In the genomic region with DNA sequence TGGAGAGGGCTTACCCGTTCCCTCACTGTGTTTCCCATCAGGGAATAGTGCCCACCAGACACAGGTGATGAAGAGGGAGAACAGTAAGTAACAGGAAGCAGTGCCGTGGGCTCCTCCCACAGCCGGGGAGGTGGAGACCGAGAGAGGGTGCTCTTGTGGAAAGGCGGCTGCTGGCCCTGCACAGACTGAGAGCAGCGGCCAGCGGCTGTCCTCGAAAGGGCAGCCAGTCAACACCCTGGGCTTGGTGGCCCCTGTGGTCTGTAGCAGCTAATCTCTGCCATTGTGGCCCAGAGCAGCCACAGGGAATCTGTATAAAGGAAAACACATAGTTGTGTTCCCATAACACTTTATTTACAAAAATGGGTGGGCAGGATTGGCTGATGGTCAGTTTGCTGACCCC, we compare ENCODE assay signal across 25 cellular contexts.
"Had no signal": no experiment of that assay in that cellular context is flagged by ENCODE, and none has a peak within 500 bp of the region (broad histone marks: within the 10 kb centered on the region; RNA-seq: fewer than 3 reads in every experiment).

No MANE protein-coding gene starts in this region.

- H3K4me1 Mint-ChIP-seq: activated CD8-positive, alpha-beta memory T cell treated with anti-CD3 and anti-CD28 coated beads, Interleukin-2, amount 10 ng/mL, durations not matched to agents 7 days and 5 days had no signal

- H3K4me3 ChIP-seq: Peyer's patch, SJCRH30 had no signal

- DNase-seq: activated B cell treated with CpG ODN at 0.5 μM for 24 hours; activated CD4-positive, alpha-beta T cell treated with anti-CD3 and anti-CD28 coated beads for 1 hour; activated CD4-positive, alpha-beta T cell treated with anti-CD3 and anti-CD28 coated beads, Interleukin-2, amount 10 ng/mL, durations not matched to agents 24 days and 14 days; activated CD4-positive, alpha-beta T cell treated with anti-CD3 and anti-CD28 coated beads, Interleukin-2, amount 50 U/mL, for 48 hours; activated CD8-positive, alpha-beta memory T cell treated with anti-CD3 and anti-CD28 coated beads, Interleukin-2, amount 10 ng/mL, durations not matched to agents 7 days and 5 days; activated gamma-delta T cell; activated naive CD4-positive, alpha-beta T cell treated with anti-CD3 and anti-CD28 coated beads for 36 hours; activated T-cell treated with anti-CD3 and anti-CD28 coated beads, Interleukin-2, amount 50 U/mL, for 24 hours; amygdala; MM.1S; NCI-H1105; NCI-H1436; NCI-H1694 treated with DMSO at 0.1 percent for 48 hours; NCI-H2029 treated with DMSO at 0.1 percent for 48 hours; NCI-H510A treated with DMSO at 0.1 percent for 48 hours; Right ventricle myocardium superior; SJCRH30; SK-N-SH; T-helper 9 cell had no signal

- H3K9me3 Mint-ChIP-seq: activated B cell treated with CpG ODN at 0.5 μM for 24 hours; activated CD4-positive, alpha-beta T cell treated with anti-CD3 and anti-CD28 coated beads, Interleukin-2, amount 10 ng/mL, durations not matched to agents 24 days and 14 days; activated naive CD4-positive, alpha-beta T cell treated with anti-CD3 and anti-CD28 coated beads for 36 hours; activated T-cell treated with anti-CD3 and anti-CD28 coated beads, Interleukin-2, amount 50 U/mL, for 24 hours; activated T-helper 1 cell treated with anti-CD3 and anti-CD28 coated beads, Interleukin-12 subunit alpha, Interleukin-12 subunit beta, Interleukin-2, Interleukin-4 antibody, amounts not matched to agents 30 ng/mL and 10 ng/mL and 1 ng/mL, durations not matched to agents 14 hours and 24 hours and 36 hours; brain had no signal

- H3K27ac ChIP-seq: Peyer's patch, RWPE1, SJCRH30 had no signal

- ATAC-seq: activated CD8-positive, alpha-beta memory T cell treated with anti-CD3 and anti-CD28 coated beads, Interleukin-2, amount 10 ng/mL, durations not matched to agents 7 days and 5 days had no signal

- FAIRE-seq: astrocyte had no signal

- H3K27me3 ChIP-seq: Peyer's patch, SJCRH30 had no signal

- H3K9me3 ChIP-seq: Peyer's patch, SJCRH30, SK-N-SH had no signal

- H3K4me1 ChIP-seq: Peyer's patch, SJCRH30 had no signal

- H3K27ac Mint-ChIP-seq: activated B cell treated with CpG ODN at 0.5 μM for 24 hours; activated CD8-positive, alpha-beta memory T cell treated with anti-CD3 and anti-CD28 coated beads, Interleukin-2, amount 10 ng/mL, durations not matched to agents 7 days and 5 days; activated naive CD4-positive, alpha-beta T cell treated with anti-CD3 and anti-CD28 coated beads for 36 hours; activated naive CD8-positive, alpha-beta T cell; activated T-cell treated with anti-CD3 and anti-CD28 coated beads, Interleukin-2, amount 50 U/mL, for 24 hours had no signal

- H3K27me3 Mint-ChIP-seq: activated B cell treated with CpG ODN at 0.5 μM for 24 hours; activated CD4-positive, alpha-beta T cell treated with anti-CD3 and anti-CD28 coated beads, Interleukin-2, amount 10 ng/mL, durations not matched to agents 24 days and 14 days; activated CD8-positive, alpha-beta memory T cell treated with anti-CD3 and anti-CD28 coated beads, Interleukin-2, amount 10 ng/mL, durations not matched to agents 7 days and 5 days; activated naive CD8-positive, alpha-beta T cell; activated T-cell treated with anti-CD3 and anti-CD28 coated beads, Interleukin-2, amount 50 U/mL, for 24 hours had no signal

- H3K4me2 ChIP-seq: SK-N-SH had no signal

- H3K36me3 ChIP-seq: SJCRH30 had no signal

- H3K4me3 Mint-ChIP-seq: activated B cell treated with CpG ODN at 0.5 μM for 24 hours; activated CD4-positive, alpha-beta T cell treated with anti-CD3 and anti-CD28 coated beads, Interleukin-2, amount 10 ng/mL, durations not matched to agents 24 days and 14 days; activated CD8-positive, alpha-beta memory T cell treated with anti-CD3 and anti-CD28 coated beads, Interleukin-2, amount 10 ng/mL, durations not matched to agents 7 days and 5 days; activated naive CD4-positive, alpha-beta T cell treated with anti-CD3 and anti-CD28 coated beads for 36 hours; activated naive CD8-positive, alpha-beta T cell; activated T-cell treated with anti-CD3 and anti-CD28 coated beads, Interleukin-2, amount 50 U/mL, for 24 hours; activated T-helper 1 cell treated with anti-CD3 and anti-CD28 coated beads, Interleukin-12 subunit alpha, Interleukin-12 subunit beta, Interleukin-2, Interleukin-4 antibody, amounts not matched to agents 30 ng/mL and 10 ng/mL and 1 ng/mL, durations not matched to agents 14 hours and 24 hours and 36 hours; brain had no signal

- H3K9ac ChIP-seq: SK-N-SH had no signal
